Comparison of ENCODE assay signal across 8 cellular contexts in genomic region chr7:65873582-65874193, GRCh38. TPM values are rescaled to one million over a fixed set of nuclear protein-coding genes. Genes with fewer than 3 reads are reported as not detected.
DNase-seq lines count a peak whose midpoint lies in the region; ATAC-seq, FAIRE-seq and TF ChIP-seq lines count a peak whose summit lies in the region.
"Not testable (repeated sequence)": the region's sequence is repeated elsewhere in the genome, so short reads cannot be mapped to it uniquely, and the experiment has no call there.

No MANE protein-coding gene starts in this region.

- not testable (repeated sequence) for H3K36me3 ChIP-seq in A673 (ENCODE audit: insufficient read depth, low read length, poor library complexity, severe bottlenecking); keratinocyte (ENCODE audit: control insufficient read depth in 2 of 2, extremely low read depth in 1 of 2, insufficient read depth in 2 of 2, low read length in 2 of 2); gastrocnemius medialis

- peak; percentile 8 for ATAC-seq in GM18858 (IDR thresholded peaks at IDR 0.05; ENCODE audit: unreplicated experiment)
- peak; percentile 32 for ATAC-seq in HG02840 (IDR thresholded peaks at IDR 0.05; ENCODE audit: low FRiP score, unreplicated experiment)
- peak; percentile 26 to 29 for ATAC-seq in gastrocnemius medialis

- not testable (repeated sequence) for H3K36me3 Mint-ChIP-seq in activated CD4-positive, alpha-beta T cell treated with anti-CD3 and anti-CD28 coated beads, Interleukin-2, amount 10 ng/mL, durations not matched to agents 7 days and 5 days (ENCODE audit: low read depth); dendritic cell treated with granulocyte-macrophage colony-stimulating factor and Interleukin-4, amounts not matched to agents 40 ng/mL and 50 ng/mL, for 4 days (ENCODE audit: low read depth)

- dilution Hi-C loops in keratinocyte (cut with MboI; ENCODE audit: extremely low pct_ligation_motif_present, low sequenced_read_pairs), result not testable (repeated sequence)

- peak overlapping the region; percentile 77 for H3K27ac ChIP-seq in A673 (ENCODE audit: low read depth, low read length, poor library complexity, severe bottlenecking)
- peak overlapping the region; percentile 40 for H3K27ac ChIP-seq in keratinocyte (ENCODE audit: control insufficient read depth, insufficient read depth, low read length)
- peak overlapping the region; percentile 84 to 93 (median 89) for H3K27ac ChIP-seq in gastrocnemius medialis

- H3K9me3 ChIP-seq in A673 (ENCODE audit: low read depth, low read length, poor library complexity, severe bottlenecking); keratinocyte (ENCODE audit: control insufficient read depth, low read depth, low read length); gastrocnemius medialis: not testable (repeated sequence)

- peak overlapping the region; percentile 58 for H2AFZ ChIP-seq in keratinocyte (ENCODE audit: control insufficient read depth, low read length)

- not testable (repeated sequence) for H3K9me1 ChIP-seq in keratinocyte (ENCODE audit: control insufficient read depth, extremely low read depth, insufficient read depth, low read length)

- in situ Hi-C loops in gastrocnemius medialis (cut with MboI; ENCODE audit: low sequenced_read_pairs in 4 of 4), result not testable (repeated sequence)

- not testable (repeated sequence) for H3K4me1 Mint-ChIP-seq in activated CD4-positive, alpha-beta T cell treated with anti-CD3 and anti-CD28 coated beads, Interleukin-2, amount 10 ng/mL, durations not matched to agents 7 days and 5 days
- peaks cover 25% of the 10 kb centered on the region for H3K4me1 Mint-ChIP-seq in dendritic cell treated with granulocyte-macrophage colony-stimulating factor and Interleukin-4, amounts not matched to agents 40 ng/mL and 50 ng/mL, for 4 days (ENCODE audit: low read depth)

- not testable (repeated sequence) for H3K27me3 Mint-ChIP-seq in activated CD4-positive, alpha-beta T cell treated with anti-CD3 and anti-CD28 coated beads, Interleukin-2, amount 10 ng/mL, durations not matched to agents 7 days and 5 days; dendritic cell treated with granulocyte-macrophage colony-stimulating factor and Interleukin-4, amounts not matched to agents 40 ng/mL and 50 ng/mL, for 4 days

- H3K4me2 ChIP-seq in keratinocyte (ENCODE audit: control insufficient read depth, extremely low read depth, insufficient read depth, low read depth, low read length), result peak overlapping the region; percentile 83

- not testable (repeated sequence) for H3K4me1 ChIP-seq in A673 (ENCODE audit: insufficient read depth, low read length, poor library complexity, severe bottlenecking); keratinocyte (ENCODE audit: control insufficient read depth, extremely low read depth, insufficient read depth, low read length); gastrocnemius medialis

- DNase-seq in A673 (ENCODE audit: low spot score), result peak; percentile 7
- DNase-seq in NCI-H1092 treated with DMSO at 0.1 percent for 48 hours (lab: John Stamatoyannopoulos, UW), result peak; percentile 7
- DNase-seq in activated CD4-positive, alpha-beta T cell treated with anti-CD3 and anti-CD28 coated beads, Interleukin-2, amount 10 ng/mL, durations not matched to agents 7 days and 5 days, result peak; percentile 15
- not testable (repeated sequence) for DNase-seq in keratinocyte (ENCODE audit: low read depth, low spot score); gastrocnemius medialis

- peak overlapping the region; percentile 77 for H3K9ac ChIP-seq in keratinocyte (ENCODE audit: control insufficient read depth, extremely low read depth, insufficient read depth, low read length)

- peaks cover 17% of the 10 kb centered on the region for H3K79me2 ChIP-seq in keratinocyte (ENCODE audit: control insufficient read depth, insufficient read depth, low read length)

- H3K9me3 Mint-ChIP-seq in activated CD4-positive, alpha-beta T cell treated with anti-CD3 and anti-CD28 coated beads, Interleukin-2, amount 10 ng/mL, durations not matched to agents 7 days and 5 days; dendritic cell treated with granulocyte-macrophage colony-stimulating factor and Interleukin-4, amounts not matched to agents 40 ng/mL and 50 ng/mL, for 4 days: not testable (repeated sequence)

- not testable (repeated sequence) for FAIRE-seq in keratinocyte (lab: Jason Lieb, UNC)

- not testable (repeated sequence) for H4K20me1 ChIP-seq in keratinocyte (ENCODE audit: control insufficient read depth, extremely low read depth, insufficient read depth, low read length)

- peak overlapping the region; percentile 71 for H3K4me3 ChIP-seq in A673 (ENCODE audit: low read depth, low read length, poor library complexity, severe bottlenecking)
- H3K4me3 ChIP-seq in keratinocyte (ENCODE audit: control insufficient read depth in 2 of 3, extremely low read depth in 1 of 3, insufficient read depth in 2 of 3, low read depth in 1 of 3, low read length in 3 of 3), result peak overlapping the region; percentile 66 to 72 (median 69)
- peak overlapping the region; percentile 83 to 100 (median 96) for H3K4me3 ChIP-seq in gastrocnemius medialis

- peak overlapping the region; percentile 88 for H3K27ac Mint-ChIP-seq in activated CD4-positive, alpha-beta T cell treated with anti-CD3 and anti-CD28 coated beads, Interleukin-2, amount 10 ng/mL, durations not matched to agents 7 days and 5 days
- H3K27ac Mint-ChIP-seq in dendritic cell treated with granulocyte-macrophage colony-stimulating factor and Interleukin-4, amounts not matched to agents 40 ng/mL and 50 ng/mL, for 4 days, result peak overlapping the region; percentile 72

- BruUV-seq in A673 (replicated peaks; lab: Mats Ljungman, UMichigan), result not testable (repeated sequence)

- TF ChIP-seq CTCF in A673 (conservative IDR thresholded peaks at IDR 0.05; ENCODE audit: low read depth, low read length); keratinocyte (optimal IDR thresholded peaks at IDR 0.05 in 1 of 3, IDR thresholded peaks at IDR 0.05 in 1 of 3, conservative IDR thresholded peaks at IDR 0.05 in 1 of 3; ENCODE audit: extremely low read depth in 1 of 3, insufficient read depth in 2 of 3, low read length in 3 of 3); gastrocnemius medialis (IDR thresholded peaks at IDR 0.05 in 4 of 5, conservative IDR thresholded peaks at IDR 0.05 in 1 of 5): not testable (repeated sequence)

- H3K27me3 ChIP-seq in A673 (replicated peaks; ENCODE audit: insufficient read depth, low read depth, low read length, poor library complexity); keratinocyte (ENCODE audit: control insufficient read depth, extremely low read depth, insufficient read depth, low read length); gastrocnemius medialis: not testable (repeated sequence)

- H3K4me3 Mint-ChIP-seq in activated CD4-positive, alpha-beta T cell treated with anti-CD3 and anti-CD28 coated beads, Interleukin-2, amount 10 ng/mL, durations not matched to agents 7 days and 5 days, result peak overlapping the region; percentile 81
- H3K4me3 Mint-ChIP-seq in dendritic cell treated with granulocyte-macrophage colony-stimulating factor and Interleukin-4, amounts not matched to agents 40 ng/mL and 50 ng/mL, for 4 days, result peak overlapping the region; percentile 81

- POLR2A ChIA-PET in A673 (lab: Charles Lee; ENCODE audit: low non-redundant PET); activated CD4-positive, alpha-beta T cell treated with anti-CD3 and anti-CD28 coated beads, Interleukin-2, amount 10 ng/mL, durations not matched to agents 7 days and 5 days (lab: Charles Lee): not testable (repeated sequence)

- not testable (repeated sequence) for TF ChIP-seq POLR2A in gastrocnemius medialis (IDR thresholded peaks at IDR 0.05)

- CTCF ChIA-PET in A673 (lab: Charles Lee); activated CD4-positive, alpha-beta T cell treated with anti-CD3 and anti-CD28 coated beads, Interleukin-2, amount 10 ng/mL, durations not matched to agents 7 days and 5 days (lab: Charles Lee): not testable (repeated sequence)

- intact Hi-C loops in A673 (cut with micrococcal nuclease; ENCODE audit: unreplicated experiment), result not testable (repeated sequence)
- intact Hi-C loops in dendritic cell treated with granulocyte-macrophage colony-stimulating factor and Interleukin-4, amounts not matched to agents 40 ng/mL and 50 ng/mL, for 4 days (cut with micrococcal nuclease), result loop anchor here (5.0 to 10.0 kb wide), 2 partner anchors 109 to 119 kb away; partner anchors contain the start of gene GUSB
- intact Hi-C loops in gastrocnemius medialis (cut with DNase I; ENCODE audit: low total_unique reads), result loop anchor here (2.0 to 10.0 kb wide), 4 partner anchors 101 to 241 kb away; partner anchors contain the start of genes CRCP and GUSB

RNA-seq across cellular contexts. Expression of gene VKORC1L1, which starts 0.8 kb away (rescaled TPM):
- total RNA-seq in A673 (2021), result 30.5 and 36.8 TPM in 2 replicates
- 10 to 100 TPM; 15.7 to 19.1 TPM for total RNA-seq in activated CD4-positive, alpha-beta T cell treated with anti-CD3 and anti-CD28 coated beads, Interleukin-2, amount 10 ng/mL, durations not matched to agents 7 days and 5 days
- 11.6 to 19.4 TPM (median 13.1 TPM) in 3 replicates for polyA plus RNA-seq in keratinocyte
- polyA plus RNA-seq in keratinocyte (2011; ENCODE audit: low read depth), result 5.5 TPM
- polyA plus RNA-seq in keratinocyte (2011; cell fraction: cytosol; rRNA removed), result 8.1 and 13.2 TPM in 2 replicates
- 9.7 and 9.9 TPM in 2 replicates for polyA plus RNA-seq in keratinocyte (2011; cell fraction: nucleus; rRNA removed)
- polyA plus RNA-seq in keratinocyte (2012; ENCODE audit: low replicate concordance), result 12.1 and 15.0 TPM in 2 replicates
- polyA minus RNA-seq in keratinocyte, result 8.7 to 33.2 TPM (median 15.4 TPM) in 3 replicates
- polyA minus RNA-seq in keratinocyte (2011; cell fraction: cytosol; rRNA and poly(A)+ RNA removed), result 10.6 TPM
- 7.9 and 11.7 TPM in 2 replicates for polyA minus RNA-seq in keratinocyte (2011; cell fraction: nucleus; rRNA and poly(A)+ RNA removed)
- 10 to 100 TPM; 11.5 to 17.5 (median 14.9) TPM for total RNA-seq in gastrocnemius medialis
